ENCODE assay signal across 21 cellular contexts in genomic region chr18:5710235-5710634, GRCh38.
DNase-seq lines count a peak whose midpoint lies in the region; ATAC-seq and TF ChIP-seq lines count a peak whose summit lies in the region.
"Had no signal": no experiment of that assay in that cellular context is flagged by ENCODE, and none has a peak within 500 bp of the region (broad histone marks: within the 10 kb centered on the region; RNA-seq: fewer than 3 reads in every experiment).

No MANE protein-coding gene starts in this region.

- H3K27ac ChIP-seq in BLaER1 treated with 17β-estradiol and CSF1 and Interleukin-3, amounts not matched to agents 10 nM and 100 nM = peak overlapping the region in 4 of 11 experiments; percentile 8 to 30 (median 28); a peak in 3 of 22 replicates
- H3K27ac ChIP-seq in GM23338 (ENCODE audit: low read depth) = no peak overlapping the region
- H3K27ac ChIP-seq: C4-2B had no signal

- H3K27me3 Mint-ChIP-seq in GM23338 (ENCODE audit: insufficient read depth, low read depth, poor library complexity) = no peaks in the 10 kb centered on the region

- intact Hi-C loops in sciatic nerve (cut with DNase I) = no loop called here

- H3K36me3 Mint-ChIP-seq in GM23338 (ENCODE audit: low read depth) = no peaks in the 10 kb centered on the region
- H3K36me3 Mint-ChIP-seq: CD8-positive, alpha-beta T cell had no signal

- peaks cover 5 to 37% (median 15%) of the 10 kb centered on the region in 10 experiments; a peak in 17 of 20 replicates for H3K4me1 ChIP-seq in BLaER1 treated with 17β-estradiol and CSF1 and Interleukin-3, amounts not matched to agents 10 nM and 100 nM
- H3K4me1 ChIP-seq in GM23338 (ENCODE audit: insufficient read depth) = no peaks in the 10 kb centered on the region
- H3K4me1 ChIP-seq: Caco-2 had no signal

- DNase-seq in GM23338 (ENCODE audit: low spot score) = peak; percentile 9
- DNase-seq in left kidney (ENCODE audit: low read depth, low spot score) = peak; percentile 22
- DNase-seq in sciatic nerve (ENCODE audit: low spot score) = no peak
- DNase-seq in NCI-H345 (lab: John Stamatoyannopoulos, UW) = no peak
- no peak for DNase-seq in stimulated activated CD4-positive, alpha-beta T cell treated with anti-CD3 and anti-CD28 coated beads, Interleukin-1b, Interleukin-23, amount 100 ng/mL, for 48 hours
- DNase-seq: CD8-positive, alpha-beta T cell; DMS79 treated with DMSO at 0.1 percent for 48 hours; Karpas-422; NCI-H1092; NCI-H1417 treated with DMSO at 0.1 percent for 48 hours; NCI-H1694 treated with DMSO at 0.1 percent for 48 hours; NCI-H2081; NCI-H446; NCI-H524 treated with DMSO at 0.1 percent for 48 hours; NCI-H774; SK-N-SH had no signal

- peak in 1 of 2 experiments; percentile 34; a peak in 2 of 4 replicates for TF ChIP-seq CTCF in GM23338 (conservative IDR thresholded peaks at IDR 0.05; ENCODE audit: low read depth in 2 of 2)

- no peak overlapping the region for H3K27ac Mint-ChIP-seq in GM23338
- H3K27ac Mint-ChIP-seq: CD8-positive, alpha-beta T cell had no signal

- no peaks in the 10 kb centered on the region for H4K20me1 ChIP-seq in BLaER1 treated with 17β-estradiol and CSF1 and Interleukin-3, amounts not matched to agents 10 nM and 100 nM
- H4K20me1 ChIP-seq in GM23338 (replicated peaks; ENCODE audit: insufficient read depth) = no peaks in the 10 kb centered on the region

- ATAC-seq in GM23338 (peak; percentile 82), sciatic nerve (peak; percentile 32), GM18867 (IDR thresholded peaks at IDR 0.05; ENCODE audit: unreplicated experiment) (no peak)
- ATAC-seq: CD8-positive, alpha-beta T cell; HCT116 had no signal

- peak overlapping the region in 10 of 11 experiments; percentile 4 to 83 (median 58); a peak in 18 of 22 replicates for H3K4me2 ChIP-seq in BLaER1 treated with 17β-estradiol and CSF1 and Interleukin-3, amounts not matched to agents 10 nM and 100 nM
- H3K4me2 ChIP-seq in GM23338 = no peak overlapping the region
- H3K4me2 ChIP-seq: SK-N-SH had no signal

- peaks cover 4% of the 10 kb centered on the region; the same call in 1 of the 2 replicates for H3K9me2 ChIP-seq in GM23338 (ENCODE audit: insufficient read depth)
- H3K9me2 ChIP-seq: SK-N-SH had no signal

- peaks cover 0 to 29% (median 0%) of the 10 kb centered on the region in 11 experiments; a peak in 4 of 22 replicates for H3K27me3 ChIP-seq in BLaER1 treated with 17β-estradiol and CSF1 and Interleukin-3, amounts not matched to agents 10 nM and 100 nM
- H3K27me3 ChIP-seq in GM23338 (ENCODE audit: insufficient read depth) = no peaks in the 10 kb centered on the region

- H3K79me2 ChIP-seq in GM23338 (replicated peaks; ENCODE audit: insufficient read depth) = no peaks in the 10 kb centered on the region

- no peak overlapping the region for H3K4me3 ChIP-seq in BLaER1 treated with 17β-estradiol and CSF1 and Interleukin-3, amounts not matched to agents 10 nM and 100 nM
- H3K4me3 ChIP-seq in GM23338 = no peak overlapping the region

- H3K4me3 Mint-ChIP-seq in GM23338 = no peak overlapping the region
- H3K4me3 Mint-ChIP-seq: CD8-positive, alpha-beta T cell had no signal

- no peaks in the 10 kb centered on the region for H3K9me3 Mint-ChIP-seq in GM23338
- H3K9me3 Mint-ChIP-seq: CD8-positive, alpha-beta T cell had no signal

- H3K36me3 ChIP-seq in BLaER1 treated with 17β-estradiol and CSF1 and Interleukin-3, amounts not matched to agents 10 nM and 100 nM = no peaks in the 10 kb centered on the region
- H3K36me3 ChIP-seq in GM23338 (ENCODE audit: insufficient read depth) = no peaks in the 10 kb centered on the region

- no peaks in the 10 kb centered on the region for H3F3A ChIP-seq in GM23338 (replicated peaks; ENCODE audit: low read depth)

- H2AFZ ChIP-seq in GM23338 = no peak overlapping the region

- no peaks in the 10 kb centered on the region for H3K4me1 Mint-ChIP-seq in GM23338

- no peak overlapping the region for H3K9ac ChIP-seq in BLaER1 treated with 17β-estradiol and CSF1 and Interleukin-3, amounts not matched to agents 10 nM and 100 nM
- H3K9ac ChIP-seq: SK-N-SH had no signal

- H3K9me3 ChIP-seq in BLaER1 treated with 17β-estradiol and CSF1 and Interleukin-3, amounts not matched to agents 10 nM and 100 nM (replicated peaks in 1 of 11) = no peaks in the 10 kb centered on the region
- H3K9me3 ChIP-seq: Caco-2, SK-N-SH had no signal

TF ChIP-seq in GM23338, 12 proteins besides CTCF, POLR2A, EP300 and RAD21 (continues in another document):
- TF ChIP-seq EZH2 (IDR thresholded peaks at IDR 0.05; ENCODE audit: low read depth, unreplicated experiment) = no peak
- no peak for TF ChIP-seq JUNB (IDR thresholded peaks at IDR 0.05; ENCODE audit: unreplicated experiment)
- TF ChIP-seq CREB1 (CRISPR knock-in tag; IDR thresholded peaks at IDR 0.05; ENCODE audit: low read depth) = no peak
- TF ChIP-seq POLR2AphosphoS5 (IDR thresholded peaks at IDR 0.05; ENCODE audit: low read depth) = no peak
- no peak for TF ChIP-seq NANOG (IDR thresholded peaks at IDR 0.05; ENCODE audit: borderline replicate concordance)
- TF ChIP-seq, protein P1, sequence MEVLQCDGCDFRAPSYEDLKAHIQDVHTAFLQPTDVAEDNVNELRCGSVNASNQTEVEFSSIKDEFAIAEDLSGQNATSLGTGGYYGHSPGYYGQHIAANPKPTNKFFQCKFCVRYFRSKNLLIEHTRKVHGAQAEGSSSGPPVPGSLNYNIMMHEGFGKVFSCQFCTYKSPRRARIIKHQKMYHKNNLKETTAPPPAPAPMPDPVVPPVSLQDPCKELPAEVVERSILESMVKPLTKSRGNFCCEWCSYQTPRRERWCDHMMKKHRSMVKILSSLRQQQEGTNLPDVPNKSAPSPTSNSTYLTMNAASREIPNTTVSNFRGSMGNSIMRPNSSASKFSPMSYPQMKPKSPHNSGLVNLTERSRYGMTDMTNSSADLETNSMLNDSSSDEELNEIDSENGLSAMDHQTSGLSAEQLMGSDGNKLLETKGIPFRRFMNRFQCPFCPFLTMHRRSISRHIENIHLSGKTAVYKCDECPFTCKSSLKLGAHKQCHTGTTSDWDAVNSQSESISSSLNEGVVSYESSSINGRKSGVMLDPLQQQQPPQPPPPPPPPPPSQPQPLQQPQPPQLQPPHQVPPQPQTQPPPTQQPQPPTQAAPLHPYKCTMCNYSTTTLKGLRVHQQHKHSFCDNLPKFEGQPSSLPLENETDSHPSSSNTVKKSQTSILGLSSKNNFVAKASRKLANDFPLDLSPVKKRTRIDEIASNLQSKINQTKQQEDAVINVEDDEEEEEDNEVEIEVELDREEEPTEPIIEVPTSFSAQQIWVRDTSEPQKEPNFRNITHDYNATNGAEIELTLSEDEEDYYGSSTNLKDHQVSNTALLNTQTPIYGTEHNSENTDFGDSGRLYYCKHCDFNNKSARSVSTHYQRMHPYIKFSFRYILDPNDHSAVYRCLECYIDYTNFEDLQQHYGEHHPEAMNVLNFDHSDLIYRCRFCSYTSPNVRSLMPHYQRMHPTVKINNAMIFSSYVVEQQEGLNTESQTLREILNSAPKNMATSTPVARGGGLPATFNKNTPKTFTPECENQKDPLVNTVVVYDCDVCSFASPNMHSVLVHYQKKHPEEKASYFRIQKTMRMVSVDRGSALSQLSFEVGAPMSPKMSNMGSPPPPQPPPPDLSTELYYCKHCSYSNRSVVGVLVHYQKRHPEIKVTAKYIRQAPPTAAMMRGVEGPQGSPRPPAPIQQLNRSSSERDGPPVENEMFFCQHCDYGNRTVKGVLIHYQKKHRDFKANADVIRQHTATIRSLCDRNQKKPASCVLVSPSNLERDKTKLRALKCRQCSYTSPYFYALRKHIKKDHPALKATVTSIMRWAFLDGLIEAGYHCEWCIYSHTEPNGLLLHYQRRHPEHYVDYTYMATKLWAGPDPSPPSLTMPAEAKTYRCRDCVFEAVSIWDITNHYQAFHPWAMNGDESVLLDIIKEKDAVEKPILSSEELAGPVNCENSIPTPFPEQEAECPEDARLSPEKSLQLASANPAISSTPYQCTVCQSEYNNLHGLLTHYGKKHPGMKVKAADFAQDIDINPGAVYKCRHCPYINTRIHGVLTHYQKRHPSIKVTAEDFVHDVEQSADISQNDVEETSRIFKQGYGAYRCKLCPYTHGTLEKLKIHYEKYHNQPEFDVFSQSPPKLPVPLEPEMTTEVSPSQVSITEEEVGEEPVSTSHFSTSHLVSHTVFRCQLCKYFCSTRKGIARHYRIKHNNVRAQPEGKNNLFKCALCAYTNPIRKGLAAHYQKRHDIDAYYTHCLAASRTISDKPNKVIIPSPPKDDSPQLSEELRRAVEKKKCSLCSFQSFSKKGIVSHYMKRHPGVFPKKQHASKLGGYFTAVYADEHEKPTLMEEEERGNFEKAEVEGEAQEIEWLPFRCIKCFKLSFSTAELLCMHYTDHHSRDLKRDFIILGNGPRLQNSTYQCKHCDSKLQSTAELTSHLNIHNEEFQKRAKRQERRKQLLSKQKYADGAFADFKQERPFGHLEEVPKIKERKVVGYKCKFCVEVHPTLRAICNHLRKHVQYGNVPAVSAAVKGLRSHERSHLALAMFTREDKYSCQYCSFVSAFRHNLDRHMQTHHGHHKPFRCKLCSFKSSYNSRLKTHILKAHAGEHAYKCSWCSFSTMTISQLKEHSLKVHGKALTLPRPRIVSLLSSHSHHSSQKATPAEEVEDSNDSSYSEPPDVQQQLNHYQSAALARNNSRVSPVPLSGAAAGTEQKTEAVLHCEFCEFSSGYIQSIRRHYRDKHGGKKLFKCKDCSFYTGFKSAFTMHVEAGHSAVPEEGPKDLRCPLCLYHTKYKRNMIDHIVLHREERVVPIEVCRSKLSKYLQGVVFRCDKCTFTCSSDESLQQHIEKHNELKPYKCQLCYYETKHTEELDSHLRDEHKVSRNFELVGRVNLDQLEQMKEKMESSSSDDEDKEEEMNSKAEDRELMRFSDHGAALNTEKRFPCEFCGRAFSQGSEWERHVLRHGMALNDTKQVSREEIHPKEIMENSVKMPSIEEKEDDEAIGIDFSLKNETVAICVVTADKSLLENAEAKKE (CRISPR knock-in tag; IDR thresholded peaks at IDR 0.05) = no peak
- no peak for TF ChIP-seq STAT1 (IDR thresholded peaks at IDR 0.05; ENCODE audit: unreplicated experiment)
- no peak for TF ChIP-seq ZNF114 (CRISPR knock-in tag; IDR thresholded peaks at IDR 0.05)
- no peak for TF ChIP-seq EZH2phosphoT487 (IDR thresholded peaks at IDR 0.05; ENCODE audit: unreplicated experiment)
- no peak for TF ChIP-seq ETS1 (IDR thresholded peaks at IDR 0.05)
- no peak for TF ChIP-seq ZNF331 (CRISPR knock-in tag; IDR thresholded peaks at IDR 0.05; ENCODE audit: low read depth)

Comparison
In these comparisons a context has a peak if more than half of its experiments do, and no peak if none do; other contexts are left out.
1. DNase-seq: peak in GM23338 (single experiment) and left kidney (single experiment); none in sciatic nerve (single experiment), NCI-H345 (single experiment) and stimulated activated CD4-positive, alpha-beta T cell treated with anti-CD3 and anti-CD28 coated beads, Interleukin-1b, Interleukin-23, amount 100 ng/mL, for 48 hours (single experiment).